In genomic region chr12:114209852-114210251, GRCh38 we compare ENCODE assay signal across 15 cellular contexts.
DNase-seq lines count a peak whose midpoint lies in the region.
"Had no signal": no experiment of that assay in that cellular context is flagged by ENCODE, and none has a peak within 500 bp of the region (broad histone marks: within the 10 kb centered on the region; RNA-seq: fewer than 3 reads in every experiment).

No MANE protein-coding gene starts in this region.

- no peak overlapping the region for H3K27ac Mint-ChIP-seq in activated CD4-positive, alpha-beta memory T cell treated with anti-CD3 and anti-CD28 coated beads for 36 hours
- H3K27ac Mint-ChIP-seq: CD4-positive, CD25-positive, alpha-beta regulatory T cell; IgD-negative memory B cell; T-helper 2 cell treated with Interferon-gamma antibody and Interleukin-4, amounts not matched to agents 5 μg/mL and 100 μg/mL, for 36 hours had no signal

- peak; percentile 20 for DNase-seq in NCI-H82 (lab: John Stamatoyannopoulos, UW)
- no peak for DNase-seq in NCI-H82 treated with DMSO at 0.1 percent for 48 hours (lab: John Stamatoyannopoulos, UW; ENCODE audit: unreplicated experiment)
- DNase-seq in NCI-H1930 (lab: John Stamatoyannopoulos, UW) = peak; percentile 5 to 14
- peak; percentile 82 for DNase-seq in NCI-H345 (lab: John Stamatoyannopoulos, UW)
- DNase-seq in myocyte (ENCODE audit: low read depth) = peak; percentile 6
- DNase-seq in RPMI8226 = no peak
- no peak for DNase-seq in cortex of kidney (lab: John Stamatoyannopoulos, UW)
- no peak for DNase-seq in activated CD4-positive, alpha-beta memory T cell treated with anti-CD3 and anti-CD28 coated beads for 36 hours
- DNase-seq: CD4-positive, CD25-positive, alpha-beta regulatory T cell; DND-41; GDM1; NCI-H526 treated with DMSO at 0.1 percent for 48 hours; SW 1271 had no signal

- H3K27me3 Mint-ChIP-seq in activated CD4-positive, alpha-beta memory T cell treated with anti-CD3 and anti-CD28 coated beads for 36 hours = no peaks in the 10 kb centered on the region
- H3K27me3 Mint-ChIP-seq: CD4-positive, CD25-positive, alpha-beta regulatory T cell; IgD-negative memory B cell had no signal

- H3K4me3 Mint-ChIP-seq in activated CD4-positive, alpha-beta memory T cell treated with anti-CD3 and anti-CD28 coated beads for 36 hours = no peak overlapping the region
- H3K4me3 Mint-ChIP-seq: CD4-positive, CD25-positive, alpha-beta regulatory T cell; IgD-negative memory B cell; T-helper 2 cell treated with Interferon-gamma antibody and Interleukin-4, amounts not matched to agents 5 μg/mL and 100 μg/mL, for 36 hours had no signal

- peaks cover 5% of the 10 kb centered on the region for H3K9me3 Mint-ChIP-seq in activated CD4-positive, alpha-beta memory T cell treated with anti-CD3 and anti-CD28 coated beads for 36 hours
- H3K9me3 Mint-ChIP-seq: T-helper 2 cell treated with Interferon-gamma antibody and Interleukin-4, amounts not matched to agents 5 μg/mL and 100 μg/mL, for 36 hours had no signal

- POLR2A ChIA-PET in activated CD4-positive, alpha-beta memory T cell treated with anti-CD3 and anti-CD28 coated beads for 36 hours (lab: Charles Lee) = no interaction called here

- intact Hi-C loops in activated CD4-positive, alpha-beta memory T cell treated with anti-CD3 and anti-CD28 coated beads for 36 hours (cut with micrococcal nuclease) = no loop called here

- no peaks in the 10 kb centered on the region for H3K4me1 Mint-ChIP-seq in activated CD4-positive, alpha-beta memory T cell treated with anti-CD3 and anti-CD28 coated beads for 36 hours (ENCODE audit: low read depth)
- H3K4me1 Mint-ChIP-seq: CD4-positive, CD25-positive, alpha-beta regulatory T cell; IgD-negative memory B cell had no signal

- CTCF ChIA-PET in activated CD4-positive, alpha-beta memory T cell treated with anti-CD3 and anti-CD28 coated beads for 36 hours (lab: Charles Lee) = no interaction called here

- no peaks in the 10 kb centered on the region for H3K36me3 Mint-ChIP-seq in activated CD4-positive, alpha-beta memory T cell treated with anti-CD3 and anti-CD28 coated beads for 36 hours
- H3K36me3 Mint-ChIP-seq: CD4-positive, CD25-positive, alpha-beta regulatory T cell; IgD-negative memory B cell had no signal

Comparison
In these comparisons a context has a peak if more than half of its experiments do, and no peak if none do; other contexts are left out.
1. DNase-seq: peak in NCI-H82 (single experiment), NCI-H1930 (2 of 2), NCI-H345 (single experiment) and myocyte (single experiment); none in NCI-H82 treated with DMSO at 0.1 percent for 48 hours (single experiment), RPMI8226 (single experiment), cortex of kidney (single experiment) and activated CD4-positive, alpha-beta memory T cell treated with anti-CD3 and anti-CD28 coated beads for 36 hours (single experiment).